In genomic region chr12:8662592-8662991, GRCh38 we compare ENCODE assay signal across 14 cellular contexts. TPM values are rescaled to one million over a fixed set of nuclear protein-coding genes. Genes with fewer than 3 reads are reported as not detected.
DNase-seq lines count a peak whose midpoint lies in the region; ATAC-seq and TF ChIP-seq lines count a peak whose summit lies in the region.
"Had no signal": no experiment of that assay in that cellular context is flagged by ENCODE, and none has a peak within 500 bp of the region (broad histone marks: within the 10 kb centered on the region; RNA-seq: fewer than 3 reads in every experiment).

Gene MFAP5 (minus strand): TSS chr12:8662826. CDS start chr12:8662104, 722 bp downstream.

- no peaks in the 10 kb centered on the region for H3K9me3 Mint-ChIP-seq in activated naive CD8-positive, alpha-beta T cell treated with anti-CD3 and anti-CD28 coated beads, Interleukin-2, amount 50 U/mL, for 24 hours
- H3K9me3 Mint-ChIP-seq in activated naive CD8-positive, alpha-beta T cell treated with anti-CD3 and anti-CD28 coated beads for 36 hours, result no peaks in the 10 kb centered on the region
- H3K9me3 Mint-ChIP-seq in activated naive CD4-positive, alpha-beta T cell treated with anti-CD3 and anti-CD28 coated beads, Interleukin-2, amount 50 U/mL, for 72 hours, result no peaks in the 10 kb centered on the region

- H3K36me3 Mint-ChIP-seq in activated naive CD8-positive, alpha-beta T cell treated with anti-CD3 and anti-CD28 coated beads, Interleukin-2, amount 50 U/mL, for 24 hours (ENCODE audit: low read depth), result no peaks in the 10 kb centered on the region
- H3K36me3 Mint-ChIP-seq in activated naive CD8-positive, alpha-beta T cell treated with anti-CD3 and anti-CD28 coated beads for 36 hours, result no peaks in the 10 kb centered on the region
- no peaks in the 10 kb centered on the region for H3K36me3 Mint-ChIP-seq in activated naive CD4-positive, alpha-beta T cell treated with anti-CD3 and anti-CD28 coated beads, Interleukin-2, amount 50 U/mL, for 72 hours

- intact Hi-C loops in left cardiac atrium (cut with DNase I), result no loop called here
- intact Hi-C loops in sciatic nerve (cut with DNase I), result no loop called here

- H3K4me1 Mint-ChIP-seq in activated naive CD8-positive, alpha-beta T cell treated with anti-CD3 and anti-CD28 coated beads, Interleukin-2, amount 50 U/mL, for 24 hours, result no peaks in the 10 kb centered on the region
- H3K4me1 Mint-ChIP-seq in activated naive CD8-positive, alpha-beta T cell treated with anti-CD3 and anti-CD28 coated beads for 36 hours, result no peaks in the 10 kb centered on the region

- DNase-seq in AG10803 (ENCODE audit: low read depth) (peak; percentile 92), amniotic epithelial cell (ENCODE audit: low read depth) (peak; percentile 13), left cardiac atrium (peak; percentile 25), sciatic nerve (ENCODE audit: low spot score) (no peak), NCI-H524 treated with DMSO at 0.1 percent for 48 hours (lab: John Stamatoyannopoulos, UW) (no peak)
- no peak for DNase-seq in activated naive CD8-positive, alpha-beta T cell treated with anti-CD3 and anti-CD28 coated beads, Interleukin-2, amount 50 U/mL, for 24 hours
- DNase-seq in activated naive CD8-positive, alpha-beta T cell treated with anti-CD3 and anti-CD28 coated beads for 36 hours, result no peak
- DNase-seq in activated naive CD4-positive, alpha-beta T cell treated with anti-CD3 and anti-CD28 coated beads, Interleukin-2, amount 50 U/mL, for 72 hours (ENCODE audit: low spot score in 2 of 2), result no peak
- DNase-seq: activated CD4-positive, alpha-beta T cell treated with anti-CD3 and anti-CD28 coated beads, Interleukin-2, amount 50 U/mL, for 1 hour; activated naive CD4-positive, alpha-beta T cell treated with Interleukin-2 at 50 U/mL for 16 hours; NCI-H1092 treated with DMSO at 0.1 percent for 48 hours; NCI-H774; occipital lobe had no signal

- H3K4me3 Mint-ChIP-seq in activated naive CD8-positive, alpha-beta T cell treated with anti-CD3 and anti-CD28 coated beads, Interleukin-2, amount 50 U/mL, for 24 hours, result no peak within 1 kb of the TSS
- no peak within 1 kb of the TSS for H3K4me3 Mint-ChIP-seq in activated naive CD8-positive, alpha-beta T cell treated with anti-CD3 and anti-CD28 coated beads for 36 hours
- H3K4me3 Mint-ChIP-seq: B cell had no signal

- peak in 1 of 2 donors; percentile 72 for ATAC-seq in left cardiac atrium
- ATAC-seq in sciatic nerve, result peak; percentile 82
- no peak for ATAC-seq in activated naive CD8-positive, alpha-beta T cell treated with anti-CD3 and anti-CD28 coated beads, Interleukin-2, amount 50 U/mL, for 24 hours
- no peak for ATAC-seq in activated naive CD4-positive, alpha-beta T cell treated with anti-CD3 and anti-CD28 coated beads, Interleukin-2, amount 50 U/mL, for 72 hours

- no peak within 1 kb of the TSS for H3K27ac Mint-ChIP-seq in activated naive CD8-positive, alpha-beta T cell treated with anti-CD3 and anti-CD28 coated beads, Interleukin-2, amount 50 U/mL, for 24 hours
- H3K27ac Mint-ChIP-seq in activated naive CD8-positive, alpha-beta T cell treated with anti-CD3 and anti-CD28 coated beads for 36 hours, result no peak within 1 kb of the TSS
- no peak within 1 kb of the TSS for H3K27ac Mint-ChIP-seq in activated naive CD4-positive, alpha-beta T cell treated with anti-CD3 and anti-CD28 coated beads, Interleukin-2, amount 50 U/mL, for 72 hours
- H3K27ac Mint-ChIP-seq: B cell had no signal

- no peak for TF ChIP-seq CTCF in AG10803 (conservative IDR thresholded peaks at IDR 0.05; ENCODE audit: low read length)

- H3K4me3 ChIP-seq in AG10803 (ENCODE audit: low read length), result peak within 1 kb of the TSS; percentile 61

- peaks cover 7% of the 10 kb centered on the region for H3K27me3 Mint-ChIP-seq in activated naive CD8-positive, alpha-beta T cell treated with anti-CD3 and anti-CD28 coated beads, Interleukin-2, amount 50 U/mL, for 24 hours
- H3K27me3 Mint-ChIP-seq in activated naive CD8-positive, alpha-beta T cell treated with anti-CD3 and anti-CD28 coated beads for 36 hours, result no peaks in the 10 kb centered on the region
- H3K27me3 Mint-ChIP-seq: B cell had no signal

RNA-seq across cellular contexts. Expression of gene MFAP5, which starts in this region (rescaled TPM):
- total RNA-seq in left cardiac atrium (100 to 1,000 TPM in 1 of 2 donors, 10 to 100 TPM in 1; 64.8 to 120 TPM), sciatic nerve (387 TPM)
- not detected for total RNA-seq in activated naive CD8-positive, alpha-beta T cell treated with anti-CD3 and anti-CD28 coated beads for 36 hours
- total RNA-seq in activated naive CD4-positive, alpha-beta T cell treated with anti-CD3 and anti-CD28 coated beads, Interleukin-2, amount 50 U/mL, for 72 hours, result not detected
- total RNA-seq: occipital lobe had no signal

Comparison
In these comparisons a context has a peak if more than half of its experiments do, and no peak if none do; other contexts are left out.
1. RNA of gene MFAP5 (total RNA-seq): 387 TPM in sciatic nerve (single experiment) and 64.8 to 120 TPM in left cardiac atrium; not detected in activated naive CD8-positive, alpha-beta T cell treated with anti-CD3 and anti-CD28 coated beads for 36 hours and not detected in activated naive CD4-positive, alpha-beta T cell treated with anti-CD3 and anti-CD28 coated beads, Interleukin-2, amount 50 U/mL, for 72 hours; every median in the first group is over 10 times any median in the second.
2. DNase-seq: peak in AG10803 (single experiment), amniotic epithelial cell (single experiment) and left cardiac atrium (single experiment); none in sciatic nerve (single experiment), activated naive CD8-positive, alpha-beta T cell treated with anti-CD3 and anti-CD28 coated beads, Interleukin-2, amount 50 U/mL, for 24 hours (single experiment), activated naive CD8-positive, alpha-beta T cell treated with anti-CD3 and anti-CD28 coated beads for 36 hours (single experiment), NCI-H524 treated with DMSO at 0.1 percent for 48 hours (single experiment) and activated naive CD4-positive, alpha-beta T cell treated with anti-CD3 and anti-CD28 coated beads, Interleukin-2, amount 50 U/mL, for 72 hours (0 of 2).